Comparison of ENCODE assay signal across 18 cellular contexts in genomic region chr4:124132161-124132560, GRCh38.
DNase-seq lines count a peak whose midpoint lies in the region; ATAC-seq and TF ChIP-seq lines count a peak whose summit lies in the region.
"Had no signal": no experiment of that assay in that cellular context is flagged by ENCODE, and none has a peak within 500 bp of the region (broad histone marks: within the 10 kb centered on the region; RNA-seq: fewer than 3 reads in every experiment).

No MANE protein-coding gene starts in this region.

- peaks cover 6% of the 10 kb centered on the region for H3K9me3 Mint-ChIP-seq in endothelial cell (ENCODE audit: unreplicated experiment)

- peak overlapping the region; percentile 18 for H3K4me3 Mint-ChIP-seq in endothelial cell (ENCODE audit: unreplicated experiment)
- H3K4me3 Mint-ChIP-seq: IgD-negative memory B cell had no signal

- TF ChIP-seq CTCF in endothelial cell (IDR thresholded peaks at IDR 0.05; ENCODE audit: unreplicated experiment): no peak

- intact Hi-C loops in left ventricle myocardium superior (cut with micrococcal nuclease): no loop called here

- ATAC-seq in left ventricle myocardium superior: no peak
- no peak for ATAC-seq in GM19023 (IDR thresholded peaks at IDR 0.05; ENCODE audit: unreplicated experiment)

- H3K27me3 Mint-ChIP-seq in endothelial cell (ENCODE audit: unreplicated experiment): peaks cover 3% of the 10 kb centered on the region
- H3K27me3 Mint-ChIP-seq: IgD-negative memory B cell had no signal

- no peaks in the 10 kb centered on the region for H3K4me1 Mint-ChIP-seq in endothelial cell (ENCODE audit: unreplicated experiment)
- H3K4me1 Mint-ChIP-seq: IgD-negative memory B cell had no signal

- no peak overlapping the region for H3K27ac Mint-ChIP-seq in endothelial cell (ENCODE audit: unreplicated experiment)
- H3K27ac Mint-ChIP-seq: IgD-negative memory B cell had no signal

- DNase-seq in LHCN-M2 (ENCODE audit: low read depth): peak; percentile 31
- DNase-seq in endothelial cell (ENCODE audit: low spot score): no peak
- DNase-seq in iris pigment epithelial cell (ENCODE audit: low read depth): peak; percentile 75
- DNase-seq in amniotic stem cell (lab: John Stamatoyannopoulos, UW): no peak
- no peak for DNase-seq in left ventricle myocardium superior
- DNase-seq in NCI-H2171 treated with DMSO at 0.1 percent for 48 hours (lab: John Stamatoyannopoulos, UW): no peak
- DNase-seq: C1 segment of cervical spinal cord; DMS79; H7; Karpas-422; NCI-H1092 treated with DMSO at 0.1 percent for 48 hours; NCI-H2081; NCI-H510A; NCI-H748 treated with DMSO at 0.1 percent for 48 hours; NK-92 treated with Interleukin-12 subunit alpha and Interleukin-12 subunit beta, amount 100 ng/mL, for 24 hours; Right ventricle myocardium superior had no signal

- H3K36me3 Mint-ChIP-seq in endothelial cell (ENCODE audit: low read depth, unreplicated experiment): peaks cover 6% of the 10 kb centered on the region
- H3K36me3 Mint-ChIP-seq: IgD-negative memory B cell had no signal

Comparison
In these comparisons a context has a peak if more than half of its experiments do, and no peak if none do; other contexts are left out.
1. DNase-seq: peak in LHCN-M2 (single experiment) and iris pigment epithelial cell (single experiment); none in endothelial cell (single experiment), amniotic stem cell (single experiment), left ventricle myocardium superior (single experiment) and NCI-H2171 treated with DMSO at 0.1 percent for 48 hours (single experiment).